ENCODE assay signal across 15 cellular contexts in the genomic region with DNA sequence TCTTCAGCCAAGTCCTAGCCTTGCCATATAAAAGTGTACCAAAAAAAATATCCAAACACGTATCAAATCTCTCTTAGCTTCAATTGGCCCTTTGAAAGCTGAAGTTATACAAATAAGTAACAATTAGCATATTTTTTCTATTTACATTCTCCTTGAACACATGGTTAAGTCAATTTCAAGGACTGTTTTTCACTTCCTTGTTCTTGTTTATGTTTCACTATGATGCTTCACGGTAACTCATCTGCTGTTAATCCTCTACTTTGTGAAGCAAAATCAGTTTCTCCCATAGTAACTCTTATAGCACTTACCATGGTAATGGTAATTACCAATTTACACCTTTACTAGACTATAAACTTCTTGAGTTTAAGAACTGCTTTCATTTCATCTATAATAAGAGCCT. TPM values are rescaled to one million over a fixed set of nuclear protein-coding genes. Genes with fewer than 3 reads are reported as not detected.
DNase-seq lines count a peak whose midpoint lies in the region; ATAC-seq and TF ChIP-seq lines count a peak whose summit lies in the region.
"Had no signal": no experiment of that assay in that cellular context is flagged by ENCODE, and none has a peak within 500 bp of the region (broad histone marks: within the 10 kb centered on the region; RNA-seq: fewer than 3 reads in every experiment).

No MANE protein-coding gene starts in this region.

- H3K27ac Mint-ChIP-seq in activated B cell treated with CpG ODN at 0.5 μM for 24 hours: no peak overlapping the region
- H3K27ac Mint-ChIP-seq: CD8-positive, alpha-beta T cell; IgD-negative memory B cell; naive thymus-derived CD4-positive, alpha-beta T cell had no signal

- H3K4me3 Mint-ChIP-seq in activated B cell treated with CpG ODN at 0.5 μM for 24 hours: no peak overlapping the region
- H3K4me3 Mint-ChIP-seq: CD8-positive, alpha-beta T cell; IgD-negative memory B cell; naive thymus-derived CD4-positive, alpha-beta T cell had no signal

- H3K4me3 ChIP-seq in adrenal gland (no peak overlapping the region), vagina (no peak overlapping the region)
- H3K4me3 ChIP-seq: SJCRH30 had no signal

- no peak for TF ChIP-seq CTCF in activated B cell treated with CpG ODN at 0.5 μM for 24 hours (IDR thresholded peaks at IDR 0.05)
- TF ChIP-seq CTCF in adrenal gland (IDR thresholded peaks at IDR 0.05): no peak
- TF ChIP-seq CTCF in vagina (IDR thresholded peaks at IDR 0.05): no peak

- no peaks in the 10 kb centered on the region for H3K4me1 ChIP-seq in adrenal gland (replicated peaks in 1 of 2)
- no peaks in the 10 kb centered on the region for H3K4me1 ChIP-seq in vagina
- H3K4me1 ChIP-seq: SJCRH30 had no signal

- H3K9me3 Mint-ChIP-seq in activated B cell treated with CpG ODN at 0.5 μM for 24 hours: no peaks in the 10 kb centered on the region
- H3K9me3 Mint-ChIP-seq: CD8-positive, alpha-beta T cell; IgD-negative memory B cell had no signal

- H3K36me3 ChIP-seq in adrenal gland (replicated peaks in 1 of 2): no peaks in the 10 kb centered on the region
- H3K36me3 ChIP-seq in vagina: no peaks in the 10 kb centered on the region
- H3K36me3 ChIP-seq: SJCRH30 had no signal

- DNase-seq in activated B cell treated with CpG ODN at 0.5 μM for 24 hours (no peak), adrenal gland (no peak), vagina (ENCODE audit: extremely low spot score in 2 of 2) (no peak), retina (no peak), SKM-1 (lab: John Stamatoyannopoulos, UW; ENCODE audit: unreplicated experiment) (no peak)
- DNase-seq: activated CD4-positive, alpha-beta T cell treated with anti-CD3 and anti-CD28 coated beads, Interleukin-2, amount 50 U/mL, for 48 hours; CD8-positive, alpha-beta T cell; effector CD8-positive, alpha-beta T cell; hypothalamus; naive thymus-derived CD4-positive, alpha-beta T cell; SJCRH30 had no signal

- TF ChIP-seq POLR2A in adrenal gland (IDR thresholded peaks at IDR 0.05): no peak
- TF ChIP-seq POLR2A in vagina (IDR thresholded peaks at IDR 0.05): no peak

- no peaks in the 10 kb centered on the region for H3K36me3 Mint-ChIP-seq in activated B cell treated with CpG ODN at 0.5 μM for 24 hours (ENCODE audit: low read depth)
- H3K36me3 Mint-ChIP-seq: CD8-positive, alpha-beta T cell; IgD-negative memory B cell; naive thymus-derived CD4-positive, alpha-beta T cell had no signal

- H3K9me3 ChIP-seq in adrenal gland (replicated peaks in 1 of 3) (no peaks in the 10 kb centered on the region), vagina (no peaks in the 10 kb centered on the region)
- H3K9me3 ChIP-seq: SJCRH30 had no signal

- WGBS in adrenal gland, 4 donors: 81 to 86% (median 84%) methylated on average over 2 of the region's 2 CpGs

- intact Hi-C loops in activated B cell treated with CpG ODN at 0.5 μM for 24 hours (cut with micrococcal nuclease) (loop anchor here (1.0 kb wide), 1 partner anchor 12 kb away; no protein-coding TSS in a partner anchor), adrenal gland (cut with DNase I) (no loop called here), vagina (cut with DNase I) (no loop called here)

- ATAC-seq in GM18508 (IDR thresholded peaks at IDR 0.05; ENCODE audit: insufficient read depth, unreplicated experiment): peak; percentile 87
- ATAC-seq in GM21390 (IDR thresholded peaks at IDR 0.05; ENCODE audit: unreplicated experiment): peak; percentile 85
- ATAC-seq in HG03060 (IDR thresholded peaks at IDR 0.05; ENCODE audit: low read depth, unreplicated experiment): peak; percentile 74
- ATAC-seq in activated B cell treated with CpG ODN at 0.5 μM for 24 hours (ENCODE audit: low read depth): peak; percentile 50
- ATAC-seq: CD8-positive, alpha-beta T cell; naive thymus-derived CD4-positive, alpha-beta T cell had no signal

- peaks cover 12% of the 10 kb centered on the region for H3K27me3 Mint-ChIP-seq in activated B cell treated with CpG ODN at 0.5 μM for 24 hours

- POLR2A ChIA-PET in activated B cell treated with CpG ODN at 0.5 μM for 24 hours (lab: Charles Lee): no interaction called here

- no peak overlapping the region for H3K27ac ChIP-seq in adrenal gland
- no peak overlapping the region for H3K27ac ChIP-seq in vagina
- H3K27ac ChIP-seq: SJCRH30 had no signal

- CTCF ChIA-PET in activated B cell treated with CpG ODN at 0.5 μM for 24 hours (lab: Charles Lee): no interaction called here

- peaks cover 11% of the 10 kb centered on the region for H3K4me1 Mint-ChIP-seq in activated B cell treated with CpG ODN at 0.5 μM for 24 hours

- H3K27me3 ChIP-seq in adrenal gland (no peaks in the 10 kb centered on the region), vagina (no peaks in the 10 kb centered on the region)
- H3K27me3 ChIP-seq: SJCRH30 had no signal

RNA-seq across cellular contexts. Expression of a gene that starts 10.6 kb away (rescaled TPM):
- total RNA-seq in activated B cell treated with CpG ODN at 0.5 μM for 24 hours: 1.3 and 1.4 TPM in 2 replicates
- 10 to 100 TPM in 7 of 8 donors, 1 to 10 TPM in 1; 8.8 to 31.3 (median 25.8) TPM for total RNA-seq in adrenal gland
- 1 to 10 TPM; 4.9 to 10.0 (median 7.1) TPM for polyA plus RNA-seq in adrenal gland
- 16.7 TPM for total RNA-seq in vagina
- polyA plus RNA-seq: naive thymus-derived CD4-positive, alpha-beta T cell had no signal
